Comparison of ENCODE assay signal across 10 cellular contexts in genomic region chr4:47662975-47663374, GRCh38.
A peak's percentile ranks its signal among the peaks of the same experiment; 100 is the strongest.
DNase-seq lines count a peak whose midpoint lies in the region; ATAC-seq, FAIRE-seq and TF ChIP-seq lines count a peak whose summit lies in the region.
"Had no signal": no experiment of that assay in that cellular context is flagged by ENCODE, and none has a peak within 500 bp of the region (broad histone marks: within the 10 kb centered on the region; RNA-seq: fewer than 3 reads in every experiment).

No MANE protein-coding gene starts in this region.

- H3K27me3 Mint-ChIP-seq in activated CD4-positive, alpha-beta memory T cell treated with anti-CD3 and anti-CD28 coated beads for 36 hours: peaks cover 4% of the 10 kb centered on the region
- peaks cover 5 to 9% (median 7%) of the 10 kb centered on the region in 5 donors for H3K27me3 Mint-ChIP-seq in naive thymus-derived CD8-positive, alpha-beta T cell

- ATAC-seq in naive thymus-derived CD8-positive, alpha-beta T cell: no peak
- ATAC-seq in left cardiac atrium: no peak
- ATAC-seq: gastroesophageal sphincter had no signal

- H3K4me3 ChIP-seq in HFF-Myc (replicated peaks; ENCODE audit: low read depth, low read length): no peak overlapping the region
- no peak overlapping the region for H3K4me3 ChIP-seq in suprapubic skin
- H3K4me3 ChIP-seq: gastroesophageal sphincter had no signal

- H3K4me1 ChIP-seq in suprapubic skin: no peaks in the 10 kb centered on the region
- H3K4me1 ChIP-seq: gastroesophageal sphincter had no signal

- H3K9me3 ChIP-seq in suprapubic skin: no peaks in the 10 kb centered on the region
- H3K9me3 ChIP-seq: gastroesophageal sphincter had no signal

- intact Hi-C loops in activated CD4-positive, alpha-beta memory T cell treated with anti-CD3 and anti-CD28 coated beads for 36 hours (cut with micrococcal nuclease): no loop called here
- intact Hi-C loops in left cardiac atrium (cut with DNase I): no loop called here

- TF ChIP-seq EP300 in suprapubic skin (IDR thresholded peaks at IDR 0.05): no peak

- TF ChIP-seq CTCF in HFF-Myc (IDR thresholded peaks at IDR 0.05; ENCODE audit: low read depth, low read length, missing control alignments) (peak; percentile 38), suprapubic skin (IDR thresholded peaks at IDR 0.05) (no peak)

- DNase-seq in DMS53 (lab: John Stamatoyannopoulos, UW) (peak; percentile 80), HFF-Myc (ENCODE audit: extremely low read depth, low read depth) (no peak), lung microvascular endothelial cell (ENCODE audit: low read depth in 2 of 2) (peak; percentile 20 to 22), suprapubic skin (ENCODE audit: low spot score in 2 of 2) (no peak), left cardiac atrium (no peak), GM19239 (ENCODE audit: insufficient read length, low spot score) (no peak)
- DNase-seq in activated CD4-positive, alpha-beta memory T cell treated with anti-CD3 and anti-CD28 coated beads for 36 hours: peak; percentile 47
- DNase-seq in naive thymus-derived CD8-positive, alpha-beta T cell: no peak
- DNase-seq: retina had no signal

- H3K9me3 Mint-ChIP-seq in activated CD4-positive, alpha-beta memory T cell treated with anti-CD3 and anti-CD28 coated beads for 36 hours: no peaks in the 10 kb centered on the region
- no peaks in the 10 kb centered on the region for H3K9me3 Mint-ChIP-seq in naive thymus-derived CD8-positive, alpha-beta T cell

- no peak for FAIRE-seq in GM19239 (lab: Jason Lieb, UNC)

- H3K4me1 Mint-ChIP-seq in activated CD4-positive, alpha-beta memory T cell treated with anti-CD3 and anti-CD28 coated beads for 36 hours (ENCODE audit: low read depth): no peaks in the 10 kb centered on the region
- H3K4me1 Mint-ChIP-seq in naive thymus-derived CD8-positive, alpha-beta T cell: no peaks in the 10 kb centered on the region

- H3K4me3 Mint-ChIP-seq in activated CD4-positive, alpha-beta memory T cell treated with anti-CD3 and anti-CD28 coated beads for 36 hours: no peak overlapping the region
- H3K4me3 Mint-ChIP-seq in naive thymus-derived CD8-positive, alpha-beta T cell: no peak overlapping the region

- CTCF ChIA-PET in activated CD4-positive, alpha-beta memory T cell treated with anti-CD3 and anti-CD28 coated beads for 36 hours (lab: Charles Lee): interaction anchor here (0.6 to 1.7 kb wide), 3 partner anchors 218 to 277 kb away, joined by 3 to 6 read pairs (median 3); no protein-coding TSS in a partner anchor

- H3K27ac ChIP-seq in suprapubic skin: no peak overlapping the region
- H3K27ac ChIP-seq: gastroesophageal sphincter had no signal

- POLR2A ChIA-PET in activated CD4-positive, alpha-beta memory T cell treated with anti-CD3 and anti-CD28 coated beads for 36 hours (lab: Charles Lee): no interaction called here
- POLR2A ChIA-PET in naive thymus-derived CD8-positive, alpha-beta T cell (lab: Charles Lee): no interaction called here

- H3K36me3 Mint-ChIP-seq in activated CD4-positive, alpha-beta memory T cell treated with anti-CD3 and anti-CD28 coated beads for 36 hours: no peaks in the 10 kb centered on the region
- peaks cover 0 to under 1% (median 0%) of the 10 kb centered on the region in 3 donors for H3K36me3 Mint-ChIP-seq in naive thymus-derived CD8-positive, alpha-beta T cell

- no peak overlapping the region for H3K27ac Mint-ChIP-seq in activated CD4-positive, alpha-beta memory T cell treated with anti-CD3 and anti-CD28 coated beads for 36 hours
- no peak overlapping the region for H3K27ac Mint-ChIP-seq in naive thymus-derived CD8-positive, alpha-beta T cell

- TF ChIP-seq POLR2A in suprapubic skin (IDR thresholded peaks at IDR 0.05): no peak

- no peaks in the 10 kb centered on the region for H3K27me3 ChIP-seq in suprapubic skin
- H3K27me3 ChIP-seq: gastroesophageal sphincter had no signal

- no peaks in the 10 kb centered on the region for H3K36me3 ChIP-seq in suprapubic skin
- H3K36me3 ChIP-seq: gastroesophageal sphincter had no signal

- WGBS in suprapubic skin: 83% methylated on average over 3 of the region's 3 CpGs

Comparison
In these comparisons a context has a peak if more than half of its experiments do, and no peak if none do; other contexts are left out.
1. DNase-seq: peak in DMS53 (single experiment), activated CD4-positive, alpha-beta memory T cell treated with anti-CD3 and anti-CD28 coated beads for 36 hours (single experiment) and lung microvascular endothelial cell (2 of 2); none in HFF-Myc (single experiment), naive thymus-derived CD8-positive, alpha-beta T cell (0 of 10), suprapubic skin (0 of 2), left cardiac atrium (single experiment) and GM19239 (single experiment).